Comparison of ENCODE assay signal across 9 cellular contexts in genomic region chr6:71107935-71108420, GRCh38.
DNase-seq lines count a peak whose midpoint lies in the region; ATAC-seq and TF ChIP-seq lines count a peak whose summit lies in the region.
"Had no signal": no experiment of that assay in that cellular context is flagged by ENCODE, and none has a peak within 500 bp of the region (broad histone marks: within the 10 kb centered on the region; RNA-seq: fewer than 3 reads in every experiment).

No MANE protein-coding gene starts in this region.

- ATAC-seq in GM18861 (IDR thresholded peaks at IDR 0.05; ENCODE audit: unreplicated experiment), result no peak
- ATAC-seq: GM12878 had no signal

- no peak overlapping the region for H3K27ac ChIP-seq in rectal smooth muscle tissue (ENCODE audit: low read depth, low read length)

- TF ChIP-seq CTCF in fibroblast of mammary gland (conservative IDR thresholded peaks at IDR 0.05; ENCODE audit: control insufficient read depth, insufficient read depth, low read depth, low read length), result no peak

- H3K4me3 ChIP-seq in fibroblast of mammary gland (ENCODE audit: control insufficient read depth, low read depth, low read length) (peak overlapping the region; percentile 17), rectal smooth muscle tissue (ENCODE audit: low read length) (peak overlapping the region; percentile 24), H7 (ENCODE audit: insufficient read depth, low read depth, low read length) (no peak overlapping the region)
- H3K4me3 ChIP-seq: GM12878 had no signal

- H3K27me3 ChIP-seq in rectal smooth muscle tissue (ENCODE audit: control insufficient read depth, insufficient read depth, low read length) (no peaks in the 10 kb centered on the region), H7 (ENCODE audit: control insufficient read depth, insufficient read depth, low read length) (no peaks in the 10 kb centered on the region)

- no peaks in the 10 kb centered on the region for H3K4me1 ChIP-seq in rectal smooth muscle tissue (ENCODE audit: control insufficient read depth, insufficient read depth, low read length)

- H3K36me3 ChIP-seq in rectal smooth muscle tissue (ENCODE audit: control insufficient read depth, insufficient read depth, low read length), result no peaks in the 10 kb centered on the region
- H3K36me3 ChIP-seq in H7 (replicated peaks; ENCODE audit: control insufficient read depth, insufficient read depth, low read length), result no peaks in the 10 kb centered on the region

- peak; percentile 72 for DNase-seq in ELR (ENCODE audit: low read depth)
- peak; percentile 38 for DNase-seq in NCI-H774 (lab: John Stamatoyannopoulos, UW)
- DNase-seq in fibroblast of mammary gland (ENCODE audit: low read depth), result peak; percentile 87
- no peak for DNase-seq in NCI-H128 (lab: John Stamatoyannopoulos, UW; ENCODE audit: unreplicated experiment)
- no peak for DNase-seq in stimulated activated CD4-positive, alpha-beta T cell treated with anti-CD3 and anti-CD28 coated beads, Interleukin-1b, Interleukin-23, amount 100 ng/mL, for 48 hours
- DNase-seq in H7, result no peak

- no peak overlapping the region for H3K9ac ChIP-seq in rectal smooth muscle tissue (ENCODE audit: low read length)

Comparison
In these comparisons a context has a peak if more than half of its experiments do, and no peak if none do; other contexts are left out.
1. DNase-seq: peak in ELR (single experiment), NCI-H774 (single experiment) and fibroblast of mammary gland (single experiment); none in NCI-H128 (single experiment), stimulated activated CD4-positive, alpha-beta T cell treated with anti-CD3 and anti-CD28 coated beads, Interleukin-1b, Interleukin-23, amount 100 ng/mL, for 48 hours (single experiment) and H7 (single experiment).